In the genomic region with DNA sequence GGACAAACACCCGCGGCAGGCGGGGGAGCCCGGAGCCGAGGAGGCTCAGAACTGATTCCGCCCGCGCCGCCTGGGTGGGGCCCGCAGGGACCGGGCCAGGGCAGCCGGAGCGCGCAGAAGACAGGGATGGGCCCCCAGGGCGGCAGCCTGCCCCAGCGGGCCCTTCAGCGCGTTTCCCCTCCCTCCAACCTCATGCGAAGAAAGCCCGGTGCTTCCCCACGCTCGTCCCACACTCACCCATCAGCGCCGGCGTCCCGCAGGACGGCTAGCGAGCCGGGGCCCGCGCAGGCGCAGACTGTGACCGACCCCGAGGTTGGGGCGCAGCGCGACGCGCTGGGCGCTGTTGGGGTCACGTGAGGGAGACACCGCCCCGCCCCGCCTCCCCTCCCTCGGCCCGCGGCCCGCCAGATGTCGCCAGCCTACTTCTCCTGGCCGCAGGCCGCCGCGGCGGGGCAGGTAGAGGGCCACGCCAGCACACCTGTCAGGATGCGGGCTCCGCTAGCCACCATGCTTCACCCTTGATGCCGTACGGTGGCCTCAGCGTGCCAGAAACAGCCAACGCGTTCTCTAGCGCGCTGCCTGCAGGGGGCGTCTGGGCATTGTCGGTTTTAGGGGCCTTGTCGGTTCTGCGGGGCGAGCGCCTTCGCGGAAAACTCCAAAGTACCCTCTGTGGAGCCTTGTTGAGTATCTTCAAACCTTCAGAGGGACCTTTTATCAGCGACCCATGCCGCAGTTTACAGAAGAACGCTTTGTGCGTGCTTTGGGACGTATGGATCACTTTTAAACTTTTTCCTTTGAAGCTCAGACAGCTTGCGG, we compare ENCODE assay signal across 8 cellular contexts. TPM values are rescaled to one million over a fixed set of nuclear protein-coding genes. Genes with fewer than 3 reads are reported as not detected.
A peak's percentile ranks its signal among the peaks of the same experiment; 100 is the strongest.
DNase-seq lines count a peak whose midpoint lies in the region; ATAC-seq and TF ChIP-seq lines count a peak whose summit lies in the region.

A gene with protein sequence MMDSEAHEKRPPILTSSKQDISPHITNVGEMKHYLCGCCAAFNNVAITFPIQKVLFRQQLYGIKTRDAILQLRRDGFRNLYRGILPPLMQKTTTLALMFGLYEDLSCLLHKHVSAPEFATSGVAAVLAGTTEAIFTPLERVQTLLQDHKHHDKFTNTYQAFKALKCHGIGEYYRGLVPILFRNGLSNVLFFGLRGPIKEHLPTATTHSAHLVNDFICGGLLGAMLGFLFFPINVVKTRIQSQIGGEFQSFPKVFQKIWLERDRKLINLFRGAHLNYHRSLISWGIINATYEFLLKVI (minus strand): TSS at position 297 of the 816 bp plus-strand sequence. CDS start 15,577 bp downstream, outside the sequence.

- no peaks in the 10 kb centered on the region for H3K9me3 Mint-ChIP-seq in CD4-positive, alpha-beta T cell

- CTCF ChIA-PET in CD4-positive, alpha-beta T cell (lab: Charles Lee) = interaction anchor here (0.8 to 2.0 kb wide), 3 partner anchors 9 to 103 kb away, joined by 3 to 13 read pairs (median 5); no protein-coding TSS in a partner anchor

- H3K27ac Mint-ChIP-seq in CD4-positive, alpha-beta T cell = peak within 1 kb of the TSS; percentile 97

- intact Hi-C loops in CD4-positive, alpha-beta T cell (cut with DNase I, micrococcal nuclease) = loop anchor here (1.0 to 5.0 kb wide), 7 partner anchors 102 to 1137 kb away; a partner anchor contains a TSS
- intact Hi-C loops in right lobe of liver (cut with DNase I) = no loop called here

- peak; percentile 93 to 98 (median 94) for DNase-seq in CD4-positive, alpha-beta T cell
- DNase-seq in NCI-H748 treated with DMSO at 0.1 percent for 48 hours (lab: John Stamatoyannopoulos, UW) = peak; percentile 80
- peak; percentile 93 to 96 for DNase-seq in activated CD4-positive, alpha-beta T cell treated with anti-CD3 and anti-CD28 coated beads, Interleukin-2, amount 50 U/mL, for 4 hours
- DNase-seq in dermis microvascular lymphatic vessel endothelial cell (ENCODE audit: low read depth in 2 of 2) = peak; percentile 81 to 91
- DNase-seq in right lobe of liver = peak; percentile 91 to 94 (median 93)
- DNase-seq in stimulated activated CD4-positive, alpha-beta T cell treated with anti-CD3 and anti-CD28 coated beads, Interleukin-4, amount 100 ng/mL, for 48 hours (ENCODE audit: low read depth in 2 of 2) = peak; percentile 90 to 94

- peak; percentile 88 for TF ChIP-seq CTCF in CD4-positive, alpha-beta T cell (IDR thresholded peaks at IDR 0.05)
- peak; percentile 84 to 97 (median 90) for TF ChIP-seq CTCF in right lobe of liver (IDR thresholded peaks at IDR 0.05)

- TF ChIP-seq POLR2A in right lobe of liver (IDR thresholded peaks at IDR 0.05) = peak; percentile 81

- H3K4me1 Mint-ChIP-seq in CD4-positive, alpha-beta T cell (ENCODE audit: low read depth) = peaks cover 33% of the 10 kb centered on the region

- peaks cover 0 to 25% (median 0%) of the 10 kb centered on the region in 4 donors for H3K4me1 ChIP-seq in right lobe of liver

- H3K4me3 ChIP-seq in right lobe of liver = peak within 1 kb of the TSS; percentile 88 to 97 (median 95)

- peaks cover 0 to 5% (median 1%) of the 10 kb centered on the region in 4 donors for H3K36me3 ChIP-seq in right lobe of liver

- no peaks in the 10 kb centered on the region for H3K9me3 ChIP-seq in CD4-positive, alpha-beta T cell (ENCODE audit: control insufficient read depth, low read length)
- H3K9me3 ChIP-seq in right lobe of liver = no peaks in the 10 kb centered on the region

- POLR2A ChIA-PET in CD4-positive, alpha-beta T cell (lab: Charles Lee) = interaction anchor here (0.6 to 2.7 kb wide), 5 partner anchors 119 to 324 kb away, joined by 3 to 11 read pairs (median 3); a partner anchor contains a TSS

- peak within 1 kb of the TSS; percentile 70 for H3K27ac ChIP-seq in CD4-positive, alpha-beta T cell (ENCODE audit: low read depth, low read length)
- peak within 1 kb of the TSS; percentile 36 to 82 (median 79) for H3K27ac ChIP-seq in right lobe of liver

- H3K27me3 ChIP-seq in CD4-positive, alpha-beta T cell (ENCODE audit: control insufficient read depth, insufficient read depth, low read length) = no peaks in the 10 kb centered on the region
- no peaks in the 10 kb centered on the region for H3K27me3 ChIP-seq in right lobe of liver

- ATAC-seq in CD4-positive, alpha-beta T cell (ENCODE audit: poor library complexity) = peak; percentile 87
- ATAC-seq in GM19395 (IDR thresholded peaks at IDR 0.05; ENCODE audit: unreplicated experiment) (peak; percentile 82), HG03565 (IDR thresholded peaks at IDR 0.05; ENCODE audit: unreplicated experiment) (peak; percentile 81), right lobe of liver (peak; percentile 79 to 91 (median 90))

- 3% methylated on average over 6 of the region's 78 CpGs for WGBS in right lobe of liver (ENCODE audit: insufficient coverage, low coverage, low lambda C conversion rate, missing lambda C conversion rate)

- no peaks in the 10 kb centered on the region for H3K27me3 Mint-ChIP-seq in CD4-positive, alpha-beta T cell

- peak within 1 kb of the TSS; percentile 100 for H3K4me3 Mint-ChIP-seq in CD4-positive, alpha-beta T cell

- H3K36me3 Mint-ChIP-seq in CD4-positive, alpha-beta T cell (ENCODE audit: low read depth) = peaks cover 25% of the 10 kb centered on the region

RNA-seq across cellular contexts. Expression of the gene that starts here (rescaled TPM):
- total RNA-seq in CD4-positive, alpha-beta T cell = 10 to 100 TPM; 13.3 to 13.8 TPM
- total RNA-seq in dermis microvascular lymphatic vessel endothelial cell (66.1 TPM in 2 replicates), right lobe of liver (10 to 100 TPM in 2 of 6 experiments, 1 to 10 TPM in 4; 5.4 to 10.1 (median 7.9) TPM)

Comparison
In these comparisons a context has a peak if more than half of its experiments do, and no peak if none do; other contexts are left out.
1. Peak in every context shown above with its lines: DNase-seq, ATAC-seq, H3K4me3 ChIP-seq and H3K27ac ChIP-seq.
2. intact Hi-C loops: an anchor here in CD4-positive, alpha-beta T cell (1.0 to 5.0 kb wide); none called in right lobe of liver.